Comparison of ENCODE assay signal across 8 cellular contexts in genomic region chr2:20447437-20448245, GRCh38. TPM values are rescaled to one million over a fixed set of nuclear protein-coding genes. Genes with fewer than 3 reads are reported as not detected.
A peak's percentile ranks its signal among the peaks of the same experiment; 100 is the strongest.
DNase-seq lines count a peak whose midpoint lies in the region; ATAC-seq and TF ChIP-seq lines count a peak whose summit lies in the region.

No MANE protein-coding gene starts in this region.

- TF ChIP-seq POLR2A in breast epithelium (IDR thresholded peaks at IDR 0.05), result peak; percentile 40

- H3K36me3 ChIP-seq in breast epithelium (no peaks in the 10 kb centered on the region), kidney epithelial cell (ENCODE audit: control insufficient read depth, insufficient read depth, low read length) (peaks cover 3% of the 10 kb centered on the region)

- H3K27ac ChIP-seq in breast epithelium, result peak overlapping the region; percentile 100

- H3K4me1 ChIP-seq in breast epithelium, result peaks cover 7 to 16% of the 10 kb centered on the region in 2 donors

- ATAC-seq in HG02678 (IDR thresholded peaks at IDR 0.05; ENCODE audit: unreplicated experiment), result peak; percentile 12

- intact Hi-C loops in breast epithelium (cut with DNase I; ENCODE audit: low total_unique reads), result no loop called here

- peak; percentile 76 for DNase-seq in activated CD8-positive, alpha-beta memory T cell treated with anti-CD3 and anti-CD28 coated beads for 24 hours
- DNase-seq in activated CD8-positive, alpha-beta memory T cell treated with anti-CD3 and anti-CD28 coated beads, Interleukin-2, amount 50 U/mL, for 4 hours, result no peak
- peak; percentile 57 to 64 for DNase-seq in breast epithelium (ENCODE audit: low spot score in 2 of 2)
- no peak for DNase-seq in kidney epithelial cell (ENCODE audit: low read depth)
- peak; percentile 12 for DNase-seq in stimulated activated CD4-positive, alpha-beta T cell treated with anti-CD3 and anti-CD28 coated beads, Interleukin-1b, Interleukin-23, amount 100 ng/mL, for 48 hours
- no peak for DNase-seq in NK-92 (lab: John Stamatoyannopoulos, UW; ENCODE audit: unreplicated experiment)

- TF ChIP-seq CTCF in breast epithelium (IDR thresholded peaks at IDR 0.05) (peak in 1 of 3 donors; percentile 15), kidney epithelial cell (IDR thresholded peaks at IDR 0.05; ENCODE audit: insufficient read depth, low read length, poor library complexity, severe bottlenecking) (peak; percentile 8)

- no peaks in the 10 kb centered on the region for H3K27me3 ChIP-seq in breast epithelium
- no peaks in the 10 kb centered on the region for H3K27me3 ChIP-seq in kidney epithelial cell (ENCODE audit: control insufficient read depth, insufficient read depth, low read length)

- H3K9me3 ChIP-seq in breast epithelium, result no peaks in the 10 kb centered on the region

- H3K4me3 ChIP-seq in breast epithelium, result peak overlapping the region; percentile 96 to 98 (median 98)
- peak overlapping the region; percentile 73 for H3K4me3 ChIP-seq in kidney epithelial cell (ENCODE audit: low read depth, low read length)

TF ChIP-seq in PFSK-1, 5 proteins besides CTCF, POLR2A, EP300 and RAD21:
- TF ChIP-seq REST (IDR thresholded peaks at IDR 0.05; ENCODE audit: insufficient read depth in 1 of 2, low read depth in 2 of 2, low read length in 2 of 2) (no peak), SIN3A (IDR thresholded peaks at IDR 0.05; ENCODE audit: borderline replicate concordance, insufficient read depth, low read length) (0 out of 2 replicates have a peak, but pooled peaks have one; percentile 11), FOXP2 (optimal IDR thresholded peaks at IDR 0.05; ENCODE audit: borderline replicate concordance, extremely low read depth, extremely low read length, insufficient read depth) (peak; percentile 10), POLR2AphosphoS5 (IDR thresholded peaks at IDR 0.05; ENCODE audit: low read depth, low read length) (no peak; the same call in 1 of the 2 replicates), TAF1 (IDR thresholded peaks at IDR 0.05; ENCODE audit: borderline replicate concordance, insufficient read depth, low read length) (no peak)

RNA-seq across cellular contexts. Expression of gene RHOB, which starts 0.8 kb away (rescaled TPM):
- polyA plus RNA-seq in PFSK-1 (2012; ENCODE audit: insufficient read length, low read depth), result 58.9 TPM
- 1,000 to 10,000 TPM in 1 of 3 donors, 100 to 1,000 TPM in 2; 643 to 1,178 (median 772) TPM for total RNA-seq in breast epithelium
- 204 and 245 TPM in 2 replicates for total RNA-seq in kidney epithelial cell

Comparison
In these comparisons a context has a peak if more than half of its experiments do, and no peak if none do; other contexts are left out.
1. DNase-seq: peak in activated CD8-positive, alpha-beta memory T cell treated with anti-CD3 and anti-CD28 coated beads for 24 hours (single experiment), breast epithelium (2 of 2) and stimulated activated CD4-positive, alpha-beta T cell treated with anti-CD3 and anti-CD28 coated beads, Interleukin-1b, Interleukin-23, amount 100 ng/mL, for 48 hours (single experiment); none in activated CD8-positive, alpha-beta memory T cell treated with anti-CD3 and anti-CD28 coated beads, Interleukin-2, amount 50 U/mL, for 4 hours (single experiment), kidney epithelial cell (single experiment) and NK-92 (single experiment).